In the genomic region with DNA sequence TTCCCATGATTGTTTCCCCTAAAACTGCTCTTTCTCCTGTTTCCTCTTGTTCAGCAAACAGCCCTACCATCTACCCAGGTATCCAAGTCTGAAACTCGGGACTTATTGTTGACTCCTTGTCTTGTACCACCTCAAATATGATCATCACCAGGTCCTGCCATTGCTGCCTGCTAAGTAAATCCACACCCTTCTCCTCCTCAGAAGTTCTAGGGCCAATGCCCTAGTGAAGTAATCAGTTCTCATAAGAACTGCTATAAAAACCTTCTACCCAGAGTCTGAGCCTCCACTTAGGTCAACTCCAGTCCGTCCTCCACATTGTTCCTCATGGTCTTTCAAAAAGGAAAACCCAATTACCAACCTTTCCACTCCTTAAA, we compare ENCODE assay signal across 9 cellular contexts.
DNase-seq lines count a peak whose midpoint lies in the region; ATAC-seq and TF ChIP-seq lines count a peak whose summit lies in the region.
"Had no signal": no experiment of that assay in that cellular context is flagged by ENCODE, and none has a peak within 500 bp of the region (broad histone marks: within the 10 kb centered on the region; RNA-seq: fewer than 3 reads in every experiment).

No MANE protein-coding gene starts in this region.

- no peak for TF ChIP-seq CTCF in GM12875 (IDR thresholded peaks at IDR 0.05; ENCODE audit: borderline replicate concordance, insufficient read depth, low read depth, low read length)
- no peak for TF ChIP-seq CTCF in GM13977 (IDR thresholded peaks at IDR 0.05; ENCODE audit: extremely low read depth, insufficient read depth, missing control alignments)

- no peaks in the 10 kb centered on the region for H3K27me3 Mint-ChIP-seq in IgD-negative memory B cell

- H3K4me3 Mint-ChIP-seq in IgD-negative memory B cell: peak overlapping the region; percentile 65 to 95 (median 88)
- H3K4me3 Mint-ChIP-seq: neural progenitor cell had no signal

- H3K27ac ChIP-seq in effector memory CD4-positive, alpha-beta T cell (ENCODE audit: insufficient read depth, low read length, poor library complexity, severe bottlenecking): no peak overlapping the region
- no peak overlapping the region for H3K27ac ChIP-seq in skeletal muscle tissue (ENCODE audit: low read depth, low read length)
- H3K27ac ChIP-seq: neural progenitor cell had no signal

- H3K27me3 ChIP-seq in effector memory CD4-positive, alpha-beta T cell (replicated peaks; ENCODE audit: control insufficient read depth, insufficient read depth, low read length, poor library complexity, severe bottlenecking): no peaks in the 10 kb centered on the region
- H3K27me3 ChIP-seq in skeletal muscle tissue (ENCODE audit: control insufficient read depth in 3 of 3, insufficient read depth in 3 of 3, low read length in 3 of 3): no peaks in the 10 kb centered on the region
- H3K27me3 ChIP-seq: neural progenitor cell had no signal

- H3K36me3 ChIP-seq in effector memory CD4-positive, alpha-beta T cell (ENCODE audit: control insufficient read depth, insufficient read depth, low read length): no peaks in the 10 kb centered on the region
- no peaks in the 10 kb centered on the region for H3K36me3 ChIP-seq in skeletal muscle tissue (ENCODE audit: control insufficient read depth in 3 of 3, insufficient read depth in 3 of 3, low read length in 3 of 3)
- H3K36me3 ChIP-seq: neural progenitor cell had no signal

- H3K36me3 Mint-ChIP-seq in IgD-negative memory B cell: no peaks in the 10 kb centered on the region
- H3K36me3 Mint-ChIP-seq: neural progenitor cell had no signal

- no peak for ATAC-seq in HG03108 (IDR thresholded peaks at IDR 0.05; ENCODE audit: unreplicated experiment)

- H3K4me3 ChIP-seq in GM12875 (ENCODE audit: low read depth, low read length) (peak overlapping the region; percentile 36), skeletal muscle tissue (ENCODE audit: low read length in 3 of 3) (peak overlapping the region in 2 of 3 donors; percentile 49 to 74)
- H3K4me3 ChIP-seq in effector memory CD4-positive, alpha-beta T cell (ENCODE audit: insufficient read depth, low read depth, low read length, poor library complexity, severe bottlenecking): peak overlapping the region; percentile 27
- H3K4me3 ChIP-seq: neural progenitor cell had no signal

- no peaks in the 10 kb centered on the region for H3K4me1 ChIP-seq in effector memory CD4-positive, alpha-beta T cell (ENCODE audit: control insufficient read depth, insufficient read depth, low read length, poor library complexity, severe bottlenecking)
- H3K4me1 ChIP-seq in skeletal muscle tissue (ENCODE audit: control insufficient read depth in 3 of 3, insufficient read depth in 3 of 3, low read length in 3 of 3): peaks cover 0 to 6% (median 4%) of the 10 kb centered on the region in 3 donors
- H3K4me1 ChIP-seq: neural progenitor cell had no signal

- H3K9me3 ChIP-seq in effector memory CD4-positive, alpha-beta T cell (ENCODE audit: control insufficient read depth, low read length): no peaks in the 10 kb centered on the region
- no peaks in the 10 kb centered on the region for H3K9me3 ChIP-seq in skeletal muscle tissue (ENCODE audit: control insufficient read depth in 3 of 3, low read length in 3 of 3)

- H3K9ac ChIP-seq in skeletal muscle tissue (ENCODE audit: low read depth in 1 of 3, low read length in 3 of 3): peak overlapping the region in 2 of 3 donors; percentile 3 to 52
- H3K9ac ChIP-seq: neural progenitor cell had no signal

- H3K27ac Mint-ChIP-seq in IgD-negative memory B cell: peak overlapping the region in 1 of 3 donors; percentile 95
- H3K27ac Mint-ChIP-seq: neural progenitor cell had no signal

- H3K9me3 Mint-ChIP-seq in IgD-negative memory B cell: no peaks in the 10 kb centered on the region
- H3K9me3 Mint-ChIP-seq: neural progenitor cell had no signal

- in situ Hi-C loops in GM13977 (cut with MboI; ENCODE audit: low pct_unique_long_range_greater_than_20kb, low sequenced_read_pairs, unreplicated experiment): no loop called here

- peaks cover 8 to 14% (median 12%) of the 10 kb centered on the region in 3 donors for H3K4me1 Mint-ChIP-seq in IgD-negative memory B cell

- DNase-seq in effector memory CD4-positive, alpha-beta T cell: no peak
- DNase-seq in DMS153 (lab: John Stamatoyannopoulos, UW): no peak
- no peak for DNase-seq in GM13977 (ENCODE audit: low spot score)
- DNase-seq: DND-41 had no signal
